In genomic region chr5:91159647-91160046, GRCh38 we compare ENCODE assay signal across 32 cellular contexts.
"Had no signal": no experiment of that assay in that cellular context is flagged by ENCODE, and none has a peak within 500 bp of the region (broad histone marks: within the 10 kb centered on the region; RNA-seq: fewer than 3 reads in every experiment).

No MANE protein-coding gene starts in this region.

- H3K27me3 ChIP-seq: brain microvascular endothelial cell, esophagus muscularis mucosa, foreskin keratinocyte, gastrocnemius medialis had no signal

- FAIRE-seq: astrocyte, colon had no signal

- ATAC-seq: activated CD4-positive, alpha-beta T cell treated with anti-CD3 and anti-CD28 coated beads for 36 hours; activated naive CD4-positive, alpha-beta T cell treated with anti-CD3 and anti-CD28 coated beads, Interleukin-2, amount 50 U/mL, for 72 hours; activated T-cell treated with anti-CD3 and anti-CD28 coated beads, Interleukin-2, amount 50 U/mL, for 72 hours; effector memory CD8-positive, alpha-beta T cell; foreskin keratinocyte; gastrocnemius medialis; T-helper 17 cell had no signal

- H3K36me3 ChIP-seq: brain microvascular endothelial cell, esophagus muscularis mucosa, gastrocnemius medialis had no signal

- DNase-seq: activated CD4-positive, alpha-beta memory T cell treated with anti-CD3 and anti-CD28 coated beads, Interleukin-2, amount 10 ng/mL, durations not matched to agents 7 days and 5 days; activated CD4-positive, alpha-beta T cell treated with anti-CD3 and anti-CD28 coated beads for 36 hours; activated CD4-positive, alpha-beta T cell treated with anti-CD3 and anti-CD28 coated beads, Interleukin-2, amount 10 ng/mL, durations not matched to agents 24 days and 14 days; activated CD4-positive, CD25-positive, alpha-beta regulatory T cell; activated CD4-positive, CD25-positive, alpha-beta regulatory T cell treated with anti-CD3 and anti-CD28 coated beads, Interleukin-2, amount 50 U/mL, for 72 hours; activated CD8-positive, alpha-beta memory T cell treated with anti-CD3 and anti-CD28 coated beads, Interleukin-2, amount 50 U/mL, for 48 hours; activated gamma-delta T cell; activated naive CD4-positive, alpha-beta T cell; activated naive CD4-positive, alpha-beta T cell treated with anti-CD3 and anti-CD28 coated beads, Interleukin-2, amount 10 ng/mL, durations not matched to agents 7 days and 5 days; activated naive CD8-positive, alpha-beta T cell treated with anti-CD3 and anti-CD28 coated beads, Interleukin-2, amount 10 ng/mL, durations not matched to agents 7 days and 5 days; activated T-cell treated with anti-CD3 and anti-CD28 coated beads for 4 hours; activated T-cell treated with anti-CD3 and anti-CD28 coated beads, Interleukin-2, amount 50 U/mL, for 24 hours; activated T-cell treated with anti-CD3 and anti-CD28 coated beads, Interleukin-2, amount 50 U/mL, for 72 hours; anterior cingulate cortex; brain microvascular endothelial cell; caudate nucleus; cortex of kidney; dermis blood vessel endothelial cell; effector CD4-positive, alpha-beta T cell; effector memory CD8-positive, alpha-beta T cell; erythroblast; foreskin keratinocyte; gastrocnemius medialis; glutamatergic neuron; T-helper 1 cell; T-helper 17 cell; T1000; WERI-Rb-1 had no signal

- H3K9me3 ChIP-seq: esophagus muscularis mucosa, gastrocnemius medialis had no signal

- H3K4me3 ChIP-seq: esophagus muscularis mucosa, gastrocnemius medialis had no signal

- H3K27ac ChIP-seq: brain microvascular endothelial cell, esophagus muscularis mucosa, foreskin keratinocyte, gastrocnemius medialis, WERI-Rb-1 had no signal
